Comparison of ENCODE assay signal across 8 cellular contexts in genomic region chr12:67269632-67270578, GRCh38. TPM values are rescaled to one million over a fixed set of nuclear protein-coding genes. Genes with fewer than 3 reads are reported as not detected.
DNase-seq lines count a peak whose midpoint lies in the region; ATAC-seq and TF ChIP-seq lines count a peak whose summit lies in the region.

No MANE protein-coding gene starts in this region.

- H3K36me3 ChIP-seq in RWPE2 (ENCODE audit: low read depth) (peaks cover 12% of the 10 kb centered on the region), urinary bladder (ENCODE audit: insufficient read depth) (no peaks in the 10 kb centered on the region)

- no peaks in the 10 kb centered on the region for H3K9me3 ChIP-seq in RWPE2 (ENCODE audit: severe bottlenecking)

- peak overlapping the region; percentile 88 for H3K4me3 ChIP-seq in RWPE2 (ENCODE audit: severe bottlenecking)
- H3K4me3 ChIP-seq in urinary bladder (ENCODE audit: low read depth, low read length) = peak overlapping the region; percentile 76

- intact Hi-C loops in cardiac septum (cut with DNase I) = no loop called here

- no peak for TF ChIP-seq CTCF in RWPE2 (IDR thresholded peaks at IDR 0.05; ENCODE audit: poor library complexity, severe bottlenecking)
- TF ChIP-seq CTCF in progenitor cell of endocrine pancreas (IDR thresholded peaks at IDR 0.05; ENCODE audit: unreplicated experiment) = peak; percentile 3

- no peaks in the 10 kb centered on the region for H3K27me3 Mint-ChIP-seq in progenitor cell of endocrine pancreas

- peaks cover 25% of the 10 kb centered on the region for H3K4me1 ChIP-seq in RWPE2 (ENCODE audit: insufficient read depth, poor library complexity, severe bottlenecking)
- no peaks in the 10 kb centered on the region for H3K4me1 ChIP-seq in urinary bladder (ENCODE audit: insufficient read depth)

- no peaks in the 10 kb centered on the region for H3K9me3 Mint-ChIP-seq in progenitor cell of endocrine pancreas (ENCODE audit: low read depth)

- H3K36me3 Mint-ChIP-seq in progenitor cell of endocrine pancreas (ENCODE audit: insufficient read depth) = no peaks in the 10 kb centered on the region

- under 1% methylated on average over 61 of the region's 61 CpGs for WGBS in urinary bladder

- peak overlapping the region; percentile 97 for H3K27ac Mint-ChIP-seq in progenitor cell of endocrine pancreas

- H3K27me3 ChIP-seq in RWPE2 (ENCODE audit: insufficient read depth, poor library complexity, severe bottlenecking) = no peaks in the 10 kb centered on the region

- DNase-seq in COR-L47 (lab: John Stamatoyannopoulos, UW) (peak; percentile 66), HT-29 (ENCODE audit: low spot score) (peak; percentile 60), RWPE2 (ENCODE audit: low spot score) (peak; percentile 64), cardiac septum (ENCODE audit: low spot score) (peak; percentile 83), progenitor cell of endocrine pancreas (ENCODE audit: low spot score, unreplicated experiment) (peak; percentile 31)
- peak; percentile 56 for DNase-seq in activated naive CD4-positive, alpha-beta T cell treated with anti-CD3 and anti-CD28 coated beads, Interleukin-2, amount 50 U/mL, for 16 hours

- peaks cover 26% of the 10 kb centered on the region for H3K4me1 Mint-ChIP-seq in progenitor cell of endocrine pancreas (ENCODE audit: low read depth)

- peak overlapping the region; percentile 83 for H3K27ac ChIP-seq in RWPE2 (ENCODE audit: poor library complexity, severe bottlenecking)
- H3K27ac ChIP-seq in urinary bladder (ENCODE audit: low read depth) = peak overlapping the region; percentile 95

- H3K4me3 Mint-ChIP-seq in progenitor cell of endocrine pancreas (ENCODE audit: low read depth) = peak overlapping the region; percentile 86

- ATAC-seq in GM19463 (IDR thresholded peaks at IDR 0.05; ENCODE audit: unreplicated experiment) (peak; percentile 10), RWPE2 (ENCODE audit: low read depth) (peak; percentile 7)

RNA-seq across cellular contexts. Expression of gene CAND1, which starts 0.7 kb away (rescaled TPM):
- total RNA-seq in HT-29 (2014; rRNA removed; shearing (Covaris generic)) = 137 and 140 TPM in 2 replicates
- total RNA-seq in cardiac septum (48.3 TPM), progenitor cell of endocrine pancreas (230 and 239 TPM in 2 replicates), urinary bladder (210 TPM)
- polyA plus RNA-seq in urinary bladder = 51.0 TPM

Comparison
In these comparisons a context has a peak if more than half of its experiments do, and no peak if none do; other contexts are left out.
1. Peak in every context shown above with its lines: DNase-seq, ATAC-seq, H3K4me3 ChIP-seq and H3K27ac ChIP-seq.
2. DNase-seq: peak in every context shown above with its lines; median percentile 83 in cardiac septum; 66 in COR-L47; 64 in RWPE2; 60 in HT-29; 56 in activated naive CD4-positive, alpha-beta T cell treated with anti-CD3 and anti-CD28 coated beads, Interleukin-2, amount 50 U/mL, for 16 hours; 31 in progenitor cell of endocrine pancreas.